In the genomic region with DNA sequence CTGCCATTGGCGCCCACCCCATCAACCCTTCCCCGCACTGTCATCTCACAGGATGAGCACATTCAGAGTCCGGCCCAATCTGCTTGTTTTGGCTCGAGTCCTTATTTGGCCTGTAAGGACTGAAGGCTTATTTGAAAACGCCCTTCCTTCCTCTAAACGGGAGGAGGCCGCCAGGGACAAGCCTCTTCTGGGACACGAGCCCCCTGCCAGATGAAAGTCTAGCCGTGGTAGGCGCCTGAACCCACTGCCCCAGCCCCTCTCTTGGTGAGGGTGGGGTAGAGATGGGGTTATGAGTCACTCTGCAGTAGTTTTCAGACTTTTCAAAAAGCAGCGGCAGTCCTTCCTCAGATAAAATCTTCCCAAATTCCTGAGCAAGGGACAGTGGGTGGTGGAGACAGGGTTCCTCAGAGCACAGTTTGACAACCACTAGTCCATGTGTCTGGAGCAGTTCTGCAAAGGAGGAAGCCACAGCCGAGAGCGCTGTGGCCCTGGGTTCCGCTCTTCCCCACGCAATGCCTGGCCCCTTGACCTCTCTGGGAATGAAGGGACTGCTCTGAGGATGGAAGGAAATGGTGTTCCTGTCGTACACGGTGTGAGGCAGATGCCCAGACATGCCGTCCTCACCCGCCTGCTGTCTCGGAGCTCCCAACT, we compare ENCODE assay signal across 8 cellular contexts. TPM values are rescaled to one million over a fixed set of nuclear protein-coding genes. Genes with fewer than 3 reads are reported as not detected.
DNase-seq lines count a peak whose midpoint lies in the region; ATAC-seq and TF ChIP-seq lines count a peak whose summit lies in the region.

No MANE protein-coding gene starts in this region.

- intact Hi-C loops in activated CD8-positive, alpha-beta T cell treated with anti-CD3 and anti-CD28 coated beads for 36 hours (cut with micrococcal nuclease) = loop anchor here (5.0 kb wide), 2 partner anchors 47 to 122 kb away; no protein-coding TSS in a partner anchor
- intact Hi-C loops in left cardiac atrium (cut with DNase I) = loop anchor here (5.0 kb wide), 2 partner anchors 37 to 57 kb away; a partner anchor contains a TSS

- peak overlapping the region; percentile 45 for H3K4me2 ChIP-seq in smooth muscle cell

- H3K27me3 Mint-ChIP-seq in activated CD8-positive, alpha-beta T cell treated with anti-CD3 and anti-CD28 coated beads for 36 hours = no peaks in the 10 kb centered on the region

- POLR2A ChIA-PET in activated CD8-positive, alpha-beta T cell treated with anti-CD3 and anti-CD28 coated beads for 36 hours (lab: Charles Lee) = interaction anchor here (1.0 to 44.1 kb wide), 5 partner anchors 8 to 135 kb away, joined by 3 to 1125 read pairs (median 8); a partner anchor contains a TSS

- H3K4me1 Mint-ChIP-seq in activated CD8-positive, alpha-beta T cell treated with anti-CD3 and anti-CD28 coated beads for 36 hours (ENCODE audit: low read depth) = peaks cover 91% of the 10 kb centered on the region

- peak overlapping the region; percentile 90 for H3K4me3 Mint-ChIP-seq in activated CD8-positive, alpha-beta T cell treated with anti-CD3 and anti-CD28 coated beads for 36 hours

- H3K4me3 ChIP-seq in smooth muscle cell = no peak overlapping the region

- H2AFZ ChIP-seq in smooth muscle cell (ENCODE audit: low read depth) = no peak overlapping the region

- no peak for TF ChIP-seq CTCF in activated CD8-positive, alpha-beta T cell treated with anti-CD3 and anti-CD28 coated beads for 36 hours (IDR thresholded peaks at IDR 0.05)
- TF ChIP-seq CTCF in smooth muscle cell (IDR thresholded peaks at IDR 0.05; ENCODE audit: borderline replicate concordance, insufficient read depth, poor library complexity, severe bottlenecking) = no peak

- no peaks in the 10 kb centered on the region for H3K9me3 ChIP-seq in smooth muscle cell (replicated peaks; ENCODE audit: low read depth)

- H3F3A ChIP-seq in smooth muscle cell (ENCODE audit: low read depth) = peaks cover 46% of the 10 kb centered on the region

- peak overlapping the region; percentile 100 for H3K27ac Mint-ChIP-seq in activated CD8-positive, alpha-beta T cell treated with anti-CD3 and anti-CD28 coated beads for 36 hours

- 10% methylated on average over 19 of the region's 20 CpGs for WGBS in smooth muscle cell (ENCODE audit: low lambda C conversion rate)

- no peaks in the 10 kb centered on the region for H3K27me3 ChIP-seq in smooth muscle cell (ENCODE audit: low read depth)

- peak overlapping the region; percentile 100 for H3K27ac ChIP-seq in smooth muscle cell (ENCODE audit: low read depth)

- ATAC-seq in activated CD8-positive, alpha-beta T cell treated with anti-CD3 and anti-CD28 coated beads for 36 hours = no peak
- ATAC-seq in left cardiac atrium (peak in 1 of 2 donors; percentile 31), GM21381 (IDR thresholded peaks at IDR 0.05; ENCODE audit: unreplicated experiment) (no peak)

- no peaks in the 10 kb centered on the region for H3K9me3 Mint-ChIP-seq in activated CD8-positive, alpha-beta T cell treated with anti-CD3 and anti-CD28 coated beads for 36 hours

- H3K36me3 Mint-ChIP-seq in activated CD8-positive, alpha-beta T cell treated with anti-CD3 and anti-CD28 coated beads for 36 hours (ENCODE audit: low read depth) = peaks cover 98% of the 10 kb centered on the region

- H3K36me3 ChIP-seq in smooth muscle cell (ENCODE audit: low read depth) = no peaks in the 10 kb centered on the region

- CTCF ChIA-PET in activated CD8-positive, alpha-beta T cell treated with anti-CD3 and anti-CD28 coated beads for 36 hours (lab: Charles Lee) = interaction anchor here (0.8 to 5.1 kb wide), 7 partner anchors 12 to 140 kb away, joined by 3 to 31 read pairs (median 14); a partner anchor contains a TSS

- H3K79me2 ChIP-seq in smooth muscle cell (ENCODE audit: low read depth) = peaks cover 61% of the 10 kb centered on the region

- H3K4me1 ChIP-seq in smooth muscle cell (ENCODE audit: low read depth) = peaks cover 71% of the 10 kb centered on the region

- H4K20me1 ChIP-seq in smooth muscle cell (ENCODE audit: low read depth) = peaks cover 37% of the 10 kb centered on the region

- DNase-seq in NOMO-1 treated with DMSO at 0.1 percent for 48 hours (lab: John Stamatoyannopoulos, UW; ENCODE audit: unreplicated experiment) (peak; percentile 27), NOMO-1 treated with dmso at 0.1 percent for 144 hours (lab: John Stamatoyannopoulos, UW; ENCODE audit: unreplicated experiment) (no peak), left cardiac atrium (peak; percentile 87), smooth muscle cell (lab: John Stamatoyannopoulos, UW; ENCODE audit: unreplicated experiment) (no peak), RKO (ENCODE audit: low spot score) (no peak)
- DNase-seq in activated CD8-positive, alpha-beta T cell treated with anti-CD3 and anti-CD28 coated beads for 36 hours = peak; percentile 48
- DNase-seq in activated effector memory CD4-positive, alpha-beta T cell treated with Interleukin-2 at 50 U/mL for 16 hours = no peak

- H3K9ac ChIP-seq in smooth muscle cell (ENCODE audit: low read depth) = peak overlapping the region; percentile 98

RNA-seq across cellular contexts. Expression of a gene that starts 57.0 kb away (rescaled TPM):
- total RNA-seq in activated CD8-positive, alpha-beta T cell treated with anti-CD3 and anti-CD28 coated beads for 36 hours = 100 to 1,000 TPM; 624 to 679 TPM
- total RNA-seq in left cardiac atrium = 100 to 1,000 TPM; 225 to 367 TPM
- total RNA-seq in smooth muscle cell = 350 and 378 TPM in 2 replicates
- polyA plus RNA-seq in smooth muscle cell = 361 and 382 TPM in 2 replicates

Comparison
In these comparisons a context has a peak if more than half of its experiments do, and no peak if none do; other contexts are left out.
1. DNase-seq: peak in NOMO-1 treated with DMSO at 0.1 percent for 48 hours (single experiment), activated CD8-positive, alpha-beta T cell treated with anti-CD3 and anti-CD28 coated beads for 36 hours (single experiment) and left cardiac atrium (single experiment); none in NOMO-1 treated with dmso at 0.1 percent for 144 hours (single experiment), smooth muscle cell (single experiment), activated effector memory CD4-positive, alpha-beta T cell treated with Interleukin-2 at 50 U/mL for 16 hours (single experiment) and RKO (single experiment).